Comparison of ENCODE assay signal across 19 cellular contexts in the genomic region with DNA sequence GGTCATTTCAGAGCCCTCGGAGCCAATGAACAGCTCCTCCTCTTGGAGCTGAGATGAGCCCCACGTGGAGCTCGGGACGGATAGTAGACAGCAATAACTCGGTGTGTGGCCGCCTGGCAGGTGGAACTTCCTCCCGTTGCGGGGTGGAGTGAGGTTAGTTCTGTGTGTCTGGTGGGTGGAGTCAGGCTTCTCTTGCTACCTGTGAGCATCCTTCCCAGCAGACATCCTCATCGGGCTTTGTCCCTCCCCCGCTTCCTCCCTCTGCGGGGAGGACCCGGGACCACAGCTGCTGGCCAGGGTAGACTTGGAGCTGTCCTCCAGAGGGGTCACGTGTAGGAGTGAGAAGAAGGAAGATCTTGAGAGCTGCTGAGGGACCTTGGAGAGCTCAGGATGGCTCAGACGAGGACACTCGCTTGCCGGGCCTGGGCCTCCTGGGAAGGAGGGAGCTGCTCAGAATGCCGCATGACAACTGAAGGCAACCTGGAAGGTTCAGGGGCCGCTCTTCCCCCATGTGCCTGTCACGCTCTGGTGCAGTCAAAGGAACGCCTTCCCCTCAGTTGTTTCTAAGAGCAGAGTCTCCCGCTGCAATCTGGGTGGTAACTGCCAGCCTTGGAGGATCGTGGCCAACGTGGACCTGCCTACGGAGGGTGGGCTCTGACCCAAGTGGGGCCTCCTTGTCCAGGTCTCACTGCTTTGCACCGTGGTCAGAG. TPM values are rescaled to one million over a fixed set of nuclear protein-coding genes. Genes with fewer than 3 reads are reported as not detected.
DNase-seq lines count a peak whose midpoint lies in the region; ATAC-seq, FAIRE-seq and TF ChIP-seq lines count a peak whose summit lies in the region.
"Had no signal": no experiment of that assay in that cellular context is flagged by ENCODE, and none has a peak within 500 bp of the region (broad histone marks: within the 10 kb centered on the region; RNA-seq: fewer than 3 reads in every experiment).

No MANE protein-coding gene starts in this region.

- H2AK5ac ChIP-seq in neuronal stem cell (ENCODE audit: low read depth, low read length) = no peak overlapping the region

- no peak overlapping the region for H3K9ac ChIP-seq in astrocyte (ENCODE audit: low read length)
- no peak overlapping the region for H3K9ac ChIP-seq in neuronal stem cell (ENCODE audit: low read depth, low read length, poor library complexity)

- no peak overlapping the region for H2BK12ac ChIP-seq in neuronal stem cell (ENCODE audit: low read length)

- peak; percentile 45 for DNase-seq in activated naive CD4-positive, alpha-beta T cell treated with anti-CD3 and anti-CD28 coated beads for 36 hours
- DNase-seq in activated naive CD4-positive, alpha-beta T cell treated with Interleukin-2 at 50 U/mL for 16 hours = no peak
- peak; percentile 72 to 84 for DNase-seq in NCI-H187 (lab: John Stamatoyannopoulos, UW)
- no peak for DNase-seq in astrocyte (ENCODE audit: low read depth)
- no peak for DNase-seq in neuronal stem cell (ENCODE audit: low spot score)
- DNase-seq in DMS79 (lab: John Stamatoyannopoulos, UW) = no peak
- DNase-seq in cortex of kidney (lab: John Stamatoyannopoulos, UW) = no peak
- DNase-seq: kidney glomerular epithelial cell; midbrain; occipital lobe; sigmoid colon; stimulated activated CD4-positive, alpha-beta T cell treated with anti-CD3 and anti-CD28 coated beads, Interleukin-2, amount 100 ng/mL, for 24 hours had no signal

- H3K27ac ChIP-seq in astrocyte (ENCODE audit: low read depth, low read length) = no peak overlapping the region
- H3K27ac ChIP-seq in neuronal stem cell (replicated peaks; ENCODE audit: low read length) = no peak overlapping the region
- H3K27ac ChIP-seq: thoracic aorta had no signal

- peak overlapping the region; percentile 34 for H3K23ac ChIP-seq in neuronal stem cell (ENCODE audit: low read depth, low read length, poor library complexity)

- H3K4me3 ChIP-seq in astrocyte (ENCODE audit: insufficient read depth, low read depth, low read length) (no peak overlapping the region), neuronal stem cell (ENCODE audit: low read length in 2 of 2) (no peak overlapping the region)
- H3K4me3 ChIP-seq: hepatocyte, sigmoid colon, thoracic aorta had no signal

- WGBS in neuronal stem cell (ENCODE audit: extremely low coverage in 2 of 2, insufficient read length in 2 of 2, insufficient replicate concordance in 1 of 2), 2 donors = no CpG with 5 or more reads among the region's 25 CpGs

- H2BK5ac ChIP-seq in neuronal stem cell (ENCODE audit: low read length) = no peak overlapping the region

- no peak overlapping the region for H3K4me3 Mint-ChIP-seq in activated naive CD4-positive, alpha-beta T cell treated with anti-CD3 and anti-CD28 coated beads for 36 hours
- H3K4me3 Mint-ChIP-seq in astrocyte (ENCODE audit: unreplicated experiment) = no peak overlapping the region

- H3K36me3 Mint-ChIP-seq in activated naive CD4-positive, alpha-beta T cell treated with anti-CD3 and anti-CD28 coated beads for 36 hours (ENCODE audit: low read depth) = peaks cover 3% of the 10 kb centered on the region
- H3K36me3 Mint-ChIP-seq in astrocyte (ENCODE audit: low read depth, unreplicated experiment) = peaks cover 12% of the 10 kb centered on the region

- H3K4me1 ChIP-seq in astrocyte (ENCODE audit: insufficient read depth, low read length) (no peaks in the 10 kb centered on the region), neuronal stem cell (ENCODE audit: control insufficient read depth in 2 of 2, insufficient read depth in 1 of 2, low read depth in 1 of 2, low read length in 2 of 2) (peaks cover under 1 to 2% of the 10 kb centered on the region in 2 donors)

- no peak overlapping the region for H4K8ac ChIP-seq in neuronal stem cell (ENCODE audit: low read depth, low read length)

- no peaks in the 10 kb centered on the region for H3K79me2 ChIP-seq in astrocyte (ENCODE audit: insufficient read depth, low read length)
- H3K79me2 ChIP-seq: hepatocyte had no signal

- H3K14ac ChIP-seq in neuronal stem cell (ENCODE audit: low read length) = peak overlapping the region; percentile 27

- H4K91ac ChIP-seq in neuronal stem cell (ENCODE audit: low read depth, low read length, poor library complexity) = no peak overlapping the region

- H2AFZ ChIP-seq in astrocyte (ENCODE audit: low read depth, low read length) = no peak overlapping the region
- H2AFZ ChIP-seq in neuronal stem cell (ENCODE audit: low read length) = no peak overlapping the region
- H2AFZ ChIP-seq: hepatocyte had no signal

- no peaks in the 10 kb centered on the region for H3K27me3 Mint-ChIP-seq in activated naive CD4-positive, alpha-beta T cell treated with anti-CD3 and anti-CD28 coated beads for 36 hours (ENCODE audit: low read depth)
- no peaks in the 10 kb centered on the region for H3K27me3 Mint-ChIP-seq in astrocyte (ENCODE audit: low read depth, unreplicated experiment)

- no peak for FAIRE-seq in astrocyte (lab: Jason Lieb, UNC)
- FAIRE-seq: endometrium, GM12892, HTR-8/SVneo had no signal

- peaks cover 2% of the 10 kb centered on the region for H3K36me3 ChIP-seq in astrocyte (ENCODE audit: insufficient read depth, low read length)
- H3K36me3 ChIP-seq in neuronal stem cell (replicated peaks in 1 of 2; ENCODE audit: control insufficient read depth in 2 of 2, insufficient read depth in 2 of 2, low read length in 2 of 2) = peaks cover 30 to 55% of the 10 kb centered on the region in 2 donors

- H3K4me1 Mint-ChIP-seq in activated naive CD4-positive, alpha-beta T cell treated with anti-CD3 and anti-CD28 coated beads for 36 hours (ENCODE audit: low read depth) = peaks cover 12% of the 10 kb centered on the region
- H3K4me1 Mint-ChIP-seq in astrocyte (ENCODE audit: low read depth, unreplicated experiment) = no peaks in the 10 kb centered on the region

- H3K9me3 ChIP-seq in astrocyte (ENCODE audit: insufficient read depth, low read depth, low read length) = no peaks in the 10 kb centered on the region
- no peaks in the 10 kb centered on the region for H3K9me3 ChIP-seq in neuronal stem cell (replicated peaks in 1 of 2; ENCODE audit: control insufficient read depth in 2 of 2, insufficient read depth in 1 of 2, low read depth in 1 of 2, low read length in 2 of 2)
- H3K9me3 ChIP-seq: sigmoid colon, thoracic aorta had no signal

- H3K4me2 ChIP-seq in astrocyte (ENCODE audit: low read length) = no peak overlapping the region
- H3K4me2 ChIP-seq in neuronal stem cell (ENCODE audit: insufficient read depth, low read length, poor library complexity, severe bottlenecking) = no peak overlapping the region

- intact Hi-C loops in activated naive CD4-positive, alpha-beta T cell treated with anti-CD3 and anti-CD28 coated beads for 36 hours (cut with micrococcal nuclease) = loop anchor here (2.0 to 5.0 kb wide), 3 partner anchors 51 to 196 kb away; no protein-coding TSS in a partner anchor

- peak overlapping the region; percentile 41 for H3K18ac ChIP-seq in neuronal stem cell (ENCODE audit: low read length)

- H3K27me3 ChIP-seq in astrocyte (ENCODE audit: insufficient read depth, low read length) = no peaks in the 10 kb centered on the region
- no peaks in the 10 kb centered on the region for H3K27me3 ChIP-seq in neuronal stem cell (ENCODE audit: control insufficient read depth in 3 of 3, insufficient read depth in 3 of 3, low read depth in 1 of 3, low read length in 3 of 3)
- H3K27me3 ChIP-seq: hepatocyte, sigmoid colon had no signal

- H2BK15ac ChIP-seq in neuronal stem cell (ENCODE audit: low read length) = no peak overlapping the region

- peaks cover 14% of the 10 kb centered on the region for H4K20me1 ChIP-seq in astrocyte (ENCODE audit: insufficient read depth, low read length)

- no peak for TF ChIP-seq CTCF in astrocyte (IDR thresholded peaks at IDR 0.05; ENCODE audit: insufficient read depth, low read depth, low read length)

- no peak overlapping the region for H3K27ac Mint-ChIP-seq in activated naive CD4-positive, alpha-beta T cell treated with anti-CD3 and anti-CD28 coated beads for 36 hours
- H3K27ac Mint-ChIP-seq in astrocyte (ENCODE audit: unreplicated experiment) = peak overlapping the region; percentile 36

- H2BK120ac ChIP-seq in neuronal stem cell (ENCODE audit: low read depth, low read length) = no peak overlapping the region

- no peak for ATAC-seq in GM18909 (IDR thresholded peaks at IDR 0.05; ENCODE audit: poor library complexity, unreplicated experiment)
- ATAC-seq: activated CD4-positive, CD25-positive, alpha-beta regulatory T cell treated with anti-CD3 and anti-CD28 coated beads, Interleukin-2, amount 50 U/mL, for 24 hours had no signal

- H3K79me1 ChIP-seq in neuronal stem cell (ENCODE audit: low read depth, low read length) = peaks cover 4% of the 10 kb centered on the region

- no peak overlapping the region for H3K4ac ChIP-seq in neuronal stem cell (ENCODE audit: low read length)

- H3K9me3 Mint-ChIP-seq in activated naive CD4-positive, alpha-beta T cell treated with anti-CD3 and anti-CD28 coated beads for 36 hours = no peaks in the 10 kb centered on the region
- no peaks in the 10 kb centered on the region for H3K9me3 Mint-ChIP-seq in astrocyte (ENCODE audit: unreplicated experiment)

- CTCF ChIA-PET in activated naive CD4-positive, alpha-beta T cell treated with anti-CD3 and anti-CD28 coated beads for 36 hours (lab: Charles Lee) = interaction anchor here (0.6 to 1.2 kb wide), 2 partner anchors 27 to 377 kb away, joined by 3 read pairs; no protein-coding TSS in a partner anchor

RNA-seq across cellular contexts. Expression of gene MSANTD1, which starts 5.7 kb away (rescaled TPM):
- under 1 TPM; 0.49 to 0.55 TPM for total RNA-seq in activated naive CD4-positive, alpha-beta T cell treated with anti-CD3 and anti-CD28 coated beads for 36 hours
- 1.4 and 1.6 TPM in 2 replicates for total RNA-seq in astrocyte
- 0.13 TPM for polyA plus RNA-seq in neuronal stem cell (2013, experiment 1 of 2)
- polyA plus RNA-seq in neuronal stem cell (2013, experiment 2 of 2) = 0.12 TPM

RNA-seq across cellular contexts. Expression of gene RGS12, which starts 49.6 kb away (rescaled TPM):
- 1 to 10 TPM; 8.7 to 8.9 TPM for total RNA-seq in activated naive CD4-positive, alpha-beta T cell treated with anti-CD3 and anti-CD28 coated beads for 36 hours
- 18.0 and 21.9 TPM in 2 replicates for total RNA-seq in astrocyte
- 26.5 TPM for polyA plus RNA-seq in neuronal stem cell (2013, experiment 1 of 2)
- polyA plus RNA-seq in neuronal stem cell (2013, experiment 2 of 2) = 27.6 TPM

Comparison
In these comparisons a context has a peak if more than half of its experiments do, and no peak if none do; other contexts are left out.
1. DNase-seq: peak in activated naive CD4-positive, alpha-beta T cell treated with anti-CD3 and anti-CD28 coated beads for 36 hours (single experiment) and NCI-H187 (2 of 2); none in activated naive CD4-positive, alpha-beta T cell treated with Interleukin-2 at 50 U/mL for 16 hours (single experiment), astrocyte (single experiment), neuronal stem cell (single experiment), DMS79 (single experiment) and cortex of kidney (single experiment).